ENCODE assay signal across 7 cellular contexts in the genomic region with DNA sequence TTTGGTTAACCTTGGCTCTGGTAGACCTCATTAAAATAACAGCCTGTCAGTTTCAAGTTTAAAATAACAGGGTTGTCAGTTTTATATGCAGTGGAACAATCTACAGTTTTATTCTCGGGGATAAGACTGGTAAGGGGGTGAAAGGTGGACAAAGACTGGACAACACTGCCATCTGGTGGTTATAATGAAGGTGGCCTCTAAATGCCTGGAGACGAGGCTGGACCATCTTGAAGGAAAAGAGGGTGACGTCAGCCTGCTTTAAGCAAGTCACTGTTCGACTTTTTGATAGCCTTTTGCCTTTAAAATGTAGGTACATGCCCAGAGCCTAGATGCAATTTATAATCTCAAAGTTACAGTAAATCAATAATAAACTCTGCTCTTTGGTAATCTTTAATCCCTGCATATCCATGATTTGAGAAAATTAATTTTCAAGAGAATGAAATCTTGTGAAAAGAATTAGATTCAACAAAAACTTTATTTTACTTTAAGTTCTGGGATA.
DNase-seq lines count a peak whose midpoint lies in the region; ATAC-seq and TF ChIP-seq lines count a peak whose summit lies in the region.

No MANE protein-coding gene starts in this region.

- no peak overlapping the region for H3K4me3 Mint-ChIP-seq in activated naive CD8-positive, alpha-beta T cell treated with anti-CD3 and anti-CD28 coated beads, Interleukin-2, amount 10 ng/mL, durations not matched to agents 7 days and 5 days

- H3K27me3 Mint-ChIP-seq in activated naive CD8-positive, alpha-beta T cell treated with anti-CD3 and anti-CD28 coated beads, Interleukin-2, amount 10 ng/mL, durations not matched to agents 7 days and 5 days, result peaks cover 4% of the 10 kb centered on the region

- ATAC-seq in HG02678 (IDR thresholded peaks at IDR 0.05; ENCODE audit: unreplicated experiment) (peak; percentile 98), heart left ventricle (peak; percentile 61 to 88 (median 85))
- ATAC-seq in activated naive CD8-positive, alpha-beta T cell treated with anti-CD3 and anti-CD28 coated beads, Interleukin-2, amount 10 ng/mL, durations not matched to agents 7 days and 5 days (ENCODE audit: low read depth), result peak; percentile 94

- intact Hi-C loops in heart left ventricle (cut with DNase I), result no loop called here

- no peak overlapping the region for H3K27ac ChIP-seq in heart left ventricle

- H3K4me3 ChIP-seq in heart left ventricle, result no peak overlapping the region

- H3K9me3 ChIP-seq in heart left ventricle, result no peaks in the 10 kb centered on the region

- H3K4me1 Mint-ChIP-seq in activated naive CD8-positive, alpha-beta T cell treated with anti-CD3 and anti-CD28 coated beads, Interleukin-2, amount 10 ng/mL, durations not matched to agents 7 days and 5 days, result peaks cover 4% of the 10 kb centered on the region

- no peaks in the 10 kb centered on the region for H3K9me3 Mint-ChIP-seq in activated naive CD8-positive, alpha-beta T cell treated with anti-CD3 and anti-CD28 coated beads, Interleukin-2, amount 10 ng/mL, durations not matched to agents 7 days and 5 days

- POLR2A ChIA-PET in activated naive CD8-positive, alpha-beta T cell treated with anti-CD3 and anti-CD28 coated beads, Interleukin-2, amount 10 ng/mL, durations not matched to agents 7 days and 5 days (lab: Charles Lee), result no interaction called here

- H3K36me3 ChIP-seq in heart left ventricle, result no peaks in the 10 kb centered on the region

- H3K4me1 ChIP-seq in heart left ventricle, result peaks cover 0 to 9% (median 0%) of the 10 kb centered on the region in 12 donors

- WGBS in heart left ventricle, 4 donors, result 0 to 1% (median 1%) methylated on average over 4 of the region's 4 CpGs

- H3K27me3 ChIP-seq in heart left ventricle, result no peaks in the 10 kb centered on the region

- TF ChIP-seq CTCF in GM13977 (IDR thresholded peaks at IDR 0.05; ENCODE audit: extremely low read depth, insufficient read depth, missing control alignments), result peak; percentile 80
- peak; percentile 73 to 89 (median 82) for TF ChIP-seq CTCF in heart left ventricle (IDR thresholded peaks at IDR 0.05)

- peak; percentile 68 for DNase-seq in GM13977 (ENCODE audit: low spot score)
- DNase-seq in NCI-H1092 (lab: John Stamatoyannopoulos, UW), result peak; percentile 69
- peak; percentile 53 for DNase-seq in SKM-1 (lab: John Stamatoyannopoulos, UW; ENCODE audit: unreplicated experiment)
- peak; percentile 28 for DNase-seq in activated naive CD8-positive, alpha-beta T cell treated with anti-CD3 and anti-CD28 coated beads, Interleukin-2, amount 10 ng/mL, durations not matched to agents 7 days and 5 days
- peak in 4 of 5 donors; percentile 36 to 58 (median 46) for DNase-seq in heart left ventricle
- DNase-seq in renal cortical epithelial cell (ENCODE audit: low read depth), result peak; percentile 80

- H3K36me3 Mint-ChIP-seq in activated naive CD8-positive, alpha-beta T cell treated with anti-CD3 and anti-CD28 coated beads, Interleukin-2, amount 10 ng/mL, durations not matched to agents 7 days and 5 days, result no peaks in the 10 kb centered on the region

- in situ Hi-C loops in GM13977 (cut with MboI; ENCODE audit: low pct_unique_long_range_greater_than_20kb, low sequenced_read_pairs, unreplicated experiment), result loop anchor here (25.0 kb wide), 1 partner anchor 1800 kb away; no protein-coding TSS in a partner anchor

- no peak overlapping the region for H3K27ac Mint-ChIP-seq in activated naive CD8-positive, alpha-beta T cell treated with anti-CD3 and anti-CD28 coated beads, Interleukin-2, amount 10 ng/mL, durations not matched to agents 7 days and 5 days

- TF ChIP-seq POLR2A in heart left ventricle (IDR thresholded peaks at IDR 0.05), result no peak

Comparison
In these comparisons a context has a peak if more than half of its experiments do, and no peak if none do; other contexts are left out.
1. DNase-seq: peak in every context shown above with its lines; median percentile 80 in renal cortical epithelial cell; 69 in NCI-H1092; 68 in GM13977; 53 in SKM-1; 46 in heart left ventricle; 28 in activated naive CD8-positive, alpha-beta T cell treated with anti-CD3 and anti-CD28 coated beads, Interleukin-2, amount 10 ng/mL, durations not matched to agents 7 days and 5 days.